ENCODE assay signal across 12 cellular contexts in the genomic region with DNA sequence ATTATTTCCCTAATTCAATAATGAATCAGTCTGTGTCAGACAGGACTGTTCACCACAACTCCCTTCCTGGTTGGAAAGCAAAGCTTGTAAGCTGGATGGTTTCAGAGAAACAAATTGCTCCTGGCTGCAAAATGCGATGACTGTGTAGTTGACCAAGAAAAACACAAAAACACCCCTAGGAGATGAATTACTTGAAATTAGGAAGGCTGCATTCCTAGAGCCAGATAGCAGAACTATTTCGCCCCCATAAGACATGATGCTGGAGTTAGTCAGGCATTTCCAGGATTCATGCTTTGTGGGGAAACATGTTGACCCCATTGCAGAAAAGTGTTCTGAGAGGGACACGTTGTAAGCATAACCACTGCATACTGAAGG.
DNase-seq lines count a peak whose midpoint lies in the region; ATAC-seq and TF ChIP-seq lines count a peak whose summit lies in the region.
"Had no signal": no experiment of that assay in that cellular context is flagged by ENCODE, and none has a peak within 500 bp of the region (broad histone marks: within the 10 kb centered on the region; RNA-seq: fewer than 3 reads in every experiment).

No MANE protein-coding gene starts in this region.

- TF ChIP-seq CTCF in brain microvascular endothelial cell (IDR thresholded peaks at IDR 0.05; ENCODE audit: low read depth, low read length, missing control alignments) = no peak

- H3K36me3 ChIP-seq in brain microvascular endothelial cell (replicated peaks) = no peaks in the 10 kb centered on the region

- H3K4me3 ChIP-seq in brain microvascular endothelial cell (ENCODE audit: low read depth, low read length) = no peak overlapping the region

- ATAC-seq in HG02571 (IDR thresholded peaks at IDR 0.05; ENCODE audit: unreplicated experiment) = no peak
- no peak for ATAC-seq in HG02852 (IDR thresholded peaks at IDR 0.05; ENCODE audit: unreplicated experiment)
- ATAC-seq: T-cell had no signal

- peak overlapping the region; percentile 31 for H3K27ac ChIP-seq in brain microvascular endothelial cell

- H3K27me3 ChIP-seq in brain microvascular endothelial cell (replicated peaks) = no peaks in the 10 kb centered on the region

- in situ Hi-C loops in brain microvascular endothelial cell (cut with HindIII; ENCODE audit: low pct_ligation_motif_present, low sequenced_read_pairs) = no loop called here

- DNase-seq in GM04504 (ENCODE audit: low read depth) (peak; percentile 48), brain microvascular endothelial cell (peak; percentile 67), hepatic stellate cell (ENCODE audit: low spot score) (peak; percentile 8), stromal cell of bone marrow (ENCODE audit: low read depth) (peak; percentile 88), COLO829 (ENCODE audit: low spot score) (no peak), Kasumi-1 (lab: John Stamatoyannopoulos, UW) (no peak)
- DNase-seq: activated CD4-positive, alpha-beta T cell treated with anti-CD3 and anti-CD28 coated beads, Interleukin-2, amount 50 U/mL, for 48 hours; activated naive CD4-positive, alpha-beta T cell treated with anti-CD3 and anti-CD28 coated beads, Interleukin-2, amount 10 ng/mL, durations not matched to agents 7 days and 5 days; effector memory CD4-positive, alpha-beta T cell; T-cell had no signal

Comparison
In these comparisons a context has a peak if more than half of its experiments do, and no peak if none do; other contexts are left out.
1. DNase-seq: peak in GM04504 (single experiment), brain microvascular endothelial cell (single experiment), hepatic stellate cell (single experiment) and stromal cell of bone marrow (single experiment); none in COLO829 (single experiment) and Kasumi-1 (0 of 2).